ENCODE assay signal across 16 cellular contexts in genomic region chr1:8664887-8665286, GRCh38.
DNase-seq lines count a peak whose midpoint lies in the region; ATAC-seq, FAIRE-seq and TF ChIP-seq lines count a peak whose summit lies in the region.
"Had no signal": no experiment of that assay in that cellular context is flagged by ENCODE, and none has a peak within 500 bp of the region (broad histone marks: within the 10 kb centered on the region; RNA-seq: fewer than 3 reads in every experiment).

No MANE protein-coding gene starts in this region.

- 31% methylated on average over 4 of the region's 4 CpGs for WGBS in K562 (ENCODE audit: insufficient coverage, low coverage, missing lambda C conversion rate)
- WGBS in spleen, 5 donors, result 74 to 91% (median 86%) methylated on average over 4 of the region's 4 CpGs

- peaks cover 93 to 100% (median 100%) of the 10 kb centered on the region in 11 experiments for H4K20me1 ChIP-seq in BLaER1 treated with 17β-estradiol and CSF1 and Interleukin-3, amounts not matched to agents 10 nM and 100 nM
- peaks cover 44% of the 10 kb centered on the region for H4K20me1 ChIP-seq in K562 (replicated peaks; ENCODE audit: control insufficient read depth, insufficient read depth, low read length)

- H3K27me3 Mint-ChIP-seq in CD4-positive, alpha-beta memory T cell, result no peaks in the 10 kb centered on the region

- peak overlapping the region; percentile 18 to 89 (median 78); a peak in 19 of 22 replicates for H3K4me2 ChIP-seq in BLaER1 treated with 17β-estradiol and CSF1 and Interleukin-3, amounts not matched to agents 10 nM and 100 nM
- H3K4me2 ChIP-seq in K562 (ENCODE audit: insufficient read depth, low read length), result no peak overlapping the region

- peaks cover 5% of the 10 kb centered on the region for H3K9me1 ChIP-seq in K562 (ENCODE audit: control insufficient read depth, insufficient read depth, low read length)

- no peak overlapping the region for H3K9ac ChIP-seq in BLaER1 treated with 17β-estradiol and CSF1 and Interleukin-3, amounts not matched to agents 10 nM and 100 nM
- H3K9ac ChIP-seq in K562 (ENCODE audit: insufficient read depth in 1 of 2, low read depth in 2 of 2, low read length in 2 of 2), result no peak overlapping the region

- no peak for TF ChIP-seq RAD21 in K562 (CRISPR knock-in tag; conservative IDR thresholded peaks at IDR 0.05 in 1 of 2, IDR thresholded peaks at IDR 0.05 in 1 of 2)

- H3K27ac ChIP-seq in BLaER1 treated with 17β-estradiol and CSF1 and Interleukin-3, amounts not matched to agents 10 nM and 100 nM, result no peak overlapping the region
- no peak overlapping the region for H3K27ac ChIP-seq in K562 (ENCODE audit: extremely low read depth, low read depth, low read length)
- peak overlapping the region in 5 of 8 donors; percentile 64 to 82 (median 75) for H3K27ac ChIP-seq in spleen
- H3K27ac ChIP-seq in CD4-positive, alpha-beta memory T cell (ENCODE audit: low read depth, low read length), result no peak overlapping the region
- H3K27ac ChIP-seq: C4-2B had no signal

- H3K4me3 ChIP-seq in BLaER1 treated with 17β-estradiol and CSF1 and Interleukin-3, amounts not matched to agents 10 nM and 100 nM, result no peak overlapping the region
- H3K4me3 ChIP-seq in K562 (no peak overlapping the region), spleen (no peak overlapping the region)
- no peak overlapping the region for H3K4me3 ChIP-seq in CD4-positive, alpha-beta memory T cell (ENCODE audit: low read length in 2 of 2)
- H3K4me3 ChIP-seq: MG63 had no signal

- CTCF ChIA-PET in K562 (lab: Yijun Ruan, JAX; ENCODE audit: low intra/inter-chr PET ratio), result no interaction called here
- CTCF ChIA-PET in CD4-positive, alpha-beta memory T cell (lab: Charles Lee; ENCODE audit: partially characterized antibody), result interaction anchor here (1.3 kb wide), 1 partner anchor 104 kb away, joined by 3 read pairs; no protein-coding TSS in a partner anchor

- no peaks in the 10 kb centered on the region for H3K9me3 Mint-ChIP-seq in CD4-positive, alpha-beta memory T cell

- H3K79me2 ChIP-seq in K562 (ENCODE audit: control insufficient read depth, insufficient read depth, low read length), result peaks cover 94% of the 10 kb centered on the region

- no peaks in the 10 kb centered on the region for H3K27me3 ChIP-seq in BLaER1 treated with 17β-estradiol and CSF1 and Interleukin-3, amounts not matched to agents 10 nM and 100 nM
- H3K27me3 ChIP-seq in K562 (ENCODE audit: control insufficient read depth in 2 of 2, insufficient read depth in 2 of 2, low read length in 2 of 2) (no peaks in the 10 kb centered on the region), spleen (replicated peaks in 1 of 7) (no peaks in the 10 kb centered on the region)
- no peaks in the 10 kb centered on the region for H3K27me3 ChIP-seq in CD4-positive, alpha-beta memory T cell (ENCODE audit: insufficient read depth, low read length)
- H3K27me3 ChIP-seq: MG63 had no signal

- POLR2A ChIA-PET in K562 (lab: Yijun Ruan, JAX), result no interaction called here
- POLR2A ChIA-PET in CD4-positive, alpha-beta memory T cell (lab: Charles Lee; ENCODE audit: partially characterized antibody), result no interaction called here

- no TSS peak for BruUV-seq in K562 (replicated peaks; lab: Mats Ljungman, UMichigan)

- H3K36me3 ChIP-seq in BLaER1 treated with 17β-estradiol and CSF1 and Interleukin-3, amounts not matched to agents 10 nM and 100 nM, result peaks cover 0 to 13% (median 0%) of the 10 kb centered on the region in 11 experiments; a peak in 7 of 22 replicates
- H3K36me3 ChIP-seq in K562 (ENCODE audit: control insufficient read depth, insufficient read depth, low read length) (no peaks in the 10 kb centered on the region), spleen (no peaks in the 10 kb centered on the region)
- no peaks in the 10 kb centered on the region for H3K36me3 ChIP-seq in CD4-positive, alpha-beta memory T cell (ENCODE audit: insufficient read depth, low read length)
- H3K36me3 ChIP-seq: MG63 had no signal

- no peaks in the 10 kb centered on the region for H3K9me3 ChIP-seq in BLaER1 treated with 17β-estradiol and CSF1 and Interleukin-3, amounts not matched to agents 10 nM and 100 nM (replicated peaks in 1 of 11)
- H3K9me3 ChIP-seq in K562 (replicated peaks; ENCODE audit: control insufficient read depth, insufficient read depth, low read depth, low read length) (no peaks in the 10 kb centered on the region), spleen (no peaks in the 10 kb centered on the region)
- H3K9me3 ChIP-seq in CD4-positive, alpha-beta memory T cell (ENCODE audit: control insufficient read depth in 1 of 2, low read length in 2 of 2), result no peaks in the 10 kb centered on the region
- H3K9me3 ChIP-seq: MG63 had no signal

- ATAC-seq in K562 (peak; percentile 35; the same call in 2 of the 3 replicates), HG02798 (IDR thresholded peaks at IDR 0.05; ENCODE audit: poor library complexity, unreplicated experiment) (no peak)
- ATAC-seq: PC-3 had no signal

- TF ChIP-seq CTCF in K562 (IDR thresholded peaks at IDR 0.05 in 2 of 3, conservative IDR thresholded peaks at IDR 0.05 in 1 of 3; ENCODE audit: insufficient read depth in 2 of 3, low read depth in 1 of 3, low read length in 3 of 3) (no peak), spleen (IDR thresholded peaks at IDR 0.05 in 8 of 11, conservative IDR thresholded peaks at IDR 0.05 in 3 of 11) (no peak)

- TF ChIP-seq EP300 in K562 (IDR thresholded peaks at IDR 0.05; ENCODE audit: low read length), result no peak

- H3K36me3 Mint-ChIP-seq in CD4-positive, alpha-beta memory T cell, result no peaks in the 10 kb centered on the region

- H3K27ac Mint-ChIP-seq in CD4-positive, alpha-beta memory T cell, result no peak overlapping the region

- DNase-seq in GM18507 (ENCODE audit: extremely low spot score, insufficient read length, low read depth) (no peak), K562 (ENCODE audit: extremely low read depth in 1 of 4, low spot score in 3 of 4) (no peak), spleen (no peak), activated gamma-delta T cell treated with Interleukin-2 at 50 U/mL for 16 hours (no peak), NCI-H1092 (lab: John Stamatoyannopoulos, UW) (no peak)
- no peak for DNase-seq in CD4-positive, alpha-beta memory T cell
- DNase-seq: ACHN, GOT3, MG63, NCI-H1436, NCI-H524 treated with DMSO at 0.1 percent for 48 hours, PC-3, Right ventricle myocardium superior had no signal

- in situ Hi-C loops in K562 (cut with MboI), result no loop called here

- H3K4me1 Mint-ChIP-seq in CD4-positive, alpha-beta memory T cell, result peaks cover 11 to 14% (median 14%) of the 10 kb centered on the region in 4 donors

- peak; percentile 33 for FAIRE-seq in GM18507 (lab: Jason Lieb, UNC)
- FAIRE-seq in K562 (lab: Jason Lieb, UNC), result no peak

- no peak overlapping the region for H3K4me3 Mint-ChIP-seq in CD4-positive, alpha-beta memory T cell

- H2AFZ ChIP-seq in K562 (ENCODE audit: low read depth, low read length), result no peak overlapping the region

- TF ChIP-seq POLR2A in K562 (conservative IDR thresholded peaks at IDR 0.05), result no peak
- TF ChIP-seq POLR2A in spleen (IDR thresholded peaks at IDR 0.05), result no peak

- peaks cover 97 to 100% (median 98%) of the 10 kb centered on the region in 10 experiments for H3K4me1 ChIP-seq in BLaER1 treated with 17β-estradiol and CSF1 and Interleukin-3, amounts not matched to agents 10 nM and 100 nM
- H3K4me1 ChIP-seq in K562 (replicated peaks in 1 of 2; ENCODE audit: control insufficient read depth in 2 of 2, insufficient read depth in 2 of 2, low read length in 2 of 2), result peaks cover 8 to 68% of the 10 kb centered on the region in 2 experiments; a peak in 4 of 5 replicates
- H3K4me1 ChIP-seq in spleen, result peaks cover 63 to 99% (median 97%) of the 10 kb centered on the region in 6 donors
- peaks cover 50% of the 10 kb centered on the region for H3K4me1 ChIP-seq in CD4-positive, alpha-beta memory T cell (ENCODE audit: insufficient read depth, low read length)

- intact Hi-C loops in K562 (cut with micrococcal nuclease), result no loop called here
- intact Hi-C loops in spleen (cut with DNase I; ENCODE audit: low total_unique reads), result loop anchor here (10.0 kb wide), 1 partner anchor 60 kb away; no protein-coding TSS in a partner anchor
- intact Hi-C loops in CD4-positive, alpha-beta memory T cell (cut with micrococcal nuclease), result no loop called here

TF ChIP-seq in K562, 482 proteins besides CTCF, POLR2A, EP300 and RAD21 (continues in another document):
- TF ChIP-seq TAL1 (IDR thresholded peaks at IDR 0.05) (peak; percentile 16; the same call in 1 of the 2 replicates), SOX6 (IDR thresholded peaks at IDR 0.05) (no peak), BDP1 (IDR thresholded peaks at IDR 0.05; ENCODE audit: insufficient read depth, insufficient read length) (no peak), AFF1 (IDR thresholded peaks at IDR 0.05; ENCODE audit: low read depth in 1 of 2, partially characterized antibody in 2 of 2) (peak in 1 of 2 experiments; percentile 80), DMBX1 (CRISPR knock-in tag; IDR thresholded peaks at IDR 0.05; ENCODE audit: borderline replicate concordance) (no peak)

Comparison
In these comparisons a context has a peak if more than half of its experiments do, and no peak if none do; other contexts are left out.
1. H3K27ac ChIP-seq: peak in spleen (5 of 8); none in BLaER1 treated with 17β-estradiol and CSF1 and Interleukin-3, amounts not matched to agents 10 nM and 100 nM (0 of 11), K562 (single experiment) and CD4-positive, alpha-beta memory T cell (single experiment).